In genomic region chr3:167733961-167734497, GRCh38 we compare ENCODE assay signal across 8 cellular contexts. TPM values are rescaled to one million over a fixed set of nuclear protein-coding genes. Genes with fewer than 3 reads are reported as not detected.
DNase-seq lines count a peak whose midpoint lies in the region; ATAC-seq and TF ChIP-seq lines count a peak whose summit lies in the region.

No MANE protein-coding gene starts in this region.

- TF ChIP-seq EP300 in Ishikawa (IDR thresholded peaks at IDR 0.05; ENCODE audit: borderline replicate concordance): no peak

- H3K36me3 ChIP-seq in BE2C (no peaks in the 10 kb centered on the region), brain microvascular endothelial cell (replicated peaks) (no peaks in the 10 kb centered on the region), mesodermal cell (ENCODE audit: control insufficient read depth, insufficient read depth, low read length) (peaks cover 3% of the 10 kb centered on the region)

- no peaks in the 10 kb centered on the region for H3K4me1 ChIP-seq in BE2C
- H3K4me1 ChIP-seq in mesodermal cell (ENCODE audit: control insufficient read depth, insufficient read depth, low read length, poor library complexity, severe bottlenecking): peaks cover 4% of the 10 kb centered on the region

- no peaks in the 10 kb centered on the region for H3K27me3 Mint-ChIP-seq in T-helper 17 cell

- H3K27ac ChIP-seq in brain microvascular endothelial cell (peak overlapping the region; percentile 63), mesodermal cell (ENCODE audit: low read depth, low read length, severe bottlenecking) (peak overlapping the region; percentile 90)

- no peak for DNase-seq in BE2C
- DNase-seq in brain microvascular endothelial cell: no peak
- DNase-seq in T-helper 17 cell: no peak
- no peak for DNase-seq in NCI-H748 (lab: John Stamatoyannopoulos, UW; ENCODE audit: unreplicated experiment)

- peaks cover 3% of the 10 kb centered on the region for H3K36me3 Mint-ChIP-seq in T-helper 17 cell (ENCODE audit: low read depth)

- TF ChIP-seq RAD21 in Ishikawa (IDR thresholded peaks at IDR 0.05; ENCODE audit: low read depth): no peak

- no peak for TF ChIP-seq CTCF in BE2C (IDR thresholded peaks at IDR 0.05; ENCODE audit: low read depth, low read length)
- no peak for TF ChIP-seq CTCF in brain microvascular endothelial cell (IDR thresholded peaks at IDR 0.05; ENCODE audit: low read depth, low read length, missing control alignments)

- WGBS in mesodermal cell (ENCODE audit: insufficient coverage in 2 of 2), 2 experiments: 0 to 3% methylated on average over 3 to 12 of the region's 12 CpGs

- H3K27ac Mint-ChIP-seq in T-helper 17 cell: no peak overlapping the region

- H3K4me1 Mint-ChIP-seq in T-helper 17 cell: peaks cover 29% of the 10 kb centered on the region

- H3K4me3 ChIP-seq in BE2C (ENCODE audit: low read depth, low read length): peak overlapping the region; percentile 83
- peak overlapping the region; percentile 93 for H3K4me3 ChIP-seq in brain microvascular endothelial cell (ENCODE audit: low read depth, low read length)
- H3K4me3 ChIP-seq in mesodermal cell (ENCODE audit: extremely low read depth, insufficient read depth, low read length, poor library complexity, severe bottlenecking): peak overlapping the region; percentile 95

- no peaks in the 10 kb centered on the region for H3K9me3 ChIP-seq in BE2C
- H3K9me3 ChIP-seq in mesodermal cell (ENCODE audit: control insufficient read depth, low read length): no peaks in the 10 kb centered on the region
- H3K9me3 ChIP-seq in T-helper 17 cell (ENCODE audit: control insufficient read depth, low read length, poor library complexity, severe bottlenecking): no peaks in the 10 kb centered on the region

- H3K4me3 Mint-ChIP-seq in T-helper 17 cell: no peak overlapping the region

- H3K27me3 ChIP-seq in BE2C: peaks cover 8% of the 10 kb centered on the region
- no peaks in the 10 kb centered on the region for H3K27me3 ChIP-seq in brain microvascular endothelial cell (replicated peaks)

- in situ Hi-C loops in brain microvascular endothelial cell (cut with HindIII; ENCODE audit: low pct_ligation_motif_present, low sequenced_read_pairs): no loop called here

- no peak for ATAC-seq in T-helper 17 cell
- no peak for ATAC-seq in GM18868 (IDR thresholded peaks at IDR 0.05; ENCODE audit: unreplicated experiment)
- ATAC-seq in GM18873 (IDR thresholded peaks at IDR 0.05; ENCODE audit: low FRiP score, unreplicated experiment): no peak

TF ChIP-seq in Ishikawa, 13 proteins besides CTCF, POLR2A, EP300 and RAD21:
- no peak for TF ChIP-seq NFIC (IDR thresholded peaks at IDR 0.05)
- 0 out of 2 replicates have a peak, but pooled peaks have one; percentile 9 for TF ChIP-seq CREB1 (IDR thresholded peaks at IDR 0.05; ENCODE audit: low read depth)

RNA-seq across cellular contexts. Expression of gene PDCD10, which starts 0.7 kb away (rescaled TPM):
- polyA plus RNA-seq in BE2C (2012; ENCODE audit: insufficient read depth, insufficient read length, low read depth): 24.9 TPM
- polyA plus RNA-seq in mesodermal cell (2013, experiment 1 of 2): 72.8 TPM
- polyA plus RNA-seq in mesodermal cell (2013, experiment 2 of 2): 81.6 TPM
- 10 to 100 TPM; 51.1 to 55.5 TPM for total RNA-seq in T-helper 17 cell

RNA-seq across cellular contexts. Expression of gene SERPINI1, which starts 1.5 kb away (rescaled TPM):
- polyA plus RNA-seq in BE2C (2012; ENCODE audit: insufficient read depth, insufficient read length, low read depth): 1.5 TPM
- 10.2 TPM for polyA plus RNA-seq in mesodermal cell (2013, experiment 1 of 2)
- 8.1 TPM for polyA plus RNA-seq in mesodermal cell (2013, experiment 2 of 2)
- 1 to 10 TPM; 2.8 to 3.6 TPM for total RNA-seq in T-helper 17 cell
